Comparison of ENCODE assay signal across 22 cellular contexts in genomic region chr6:143401636-143402370, GRCh38. TPM values are rescaled to one million over a fixed set of nuclear protein-coding genes. Genes with fewer than 3 reads are reported as not detected.
A peak's percentile ranks its signal among the peaks of the same experiment; 100 is the strongest.
DNase-seq lines count a peak whose midpoint lies in the region; ATAC-seq and TF ChIP-seq lines count a peak whose summit lies in the region.
"Had no signal": no experiment of that assay in that cellular context is flagged by ENCODE, and none has a peak within 500 bp of the region (broad histone marks: within the 10 kb centered on the region; RNA-seq: fewer than 3 reads in every experiment).

No MANE protein-coding gene starts in this region.

- WGBS in suprapubic skin = 70% methylated on average over 5 of the region's 5 CpGs

- H3K36me3 ChIP-seq in breast epithelium (no peaks in the 10 kb centered on the region), suprapubic skin (no peaks in the 10 kb centered on the region)
- H3K36me3 ChIP-seq: BE2C had no signal

- CTCF ChIA-PET in MCF 10A (lab: Yijun Ruan, JAX) = interaction anchor here (0.6 to 2.3 kb wide), 9 partner anchors 21 to 709 kb away, joined by 3 to 8 read pairs (median 4); no protein-coding TSS in a partner anchor

- H3K4me1 ChIP-seq in breast epithelium = peaks cover 0 to 4% of the 10 kb centered on the region in 2 donors
- H3K4me1 ChIP-seq in suprapubic skin = peaks cover 38% of the 10 kb centered on the region
- H3K4me1 ChIP-seq: BE2C had no signal

- DNase-seq in MCF 10A (ENCODE audit: unreplicated experiment) (no peak), breast epithelium (ENCODE audit: low spot score in 2 of 2) (no peak), astrocyte of the hippocampus (ENCODE audit: low read depth, low spot score) (peak; percentile 66), islet precursor cell (peak; percentile 64), suprapubic skin (ENCODE audit: low spot score in 2 of 2) (no peak), globus pallidus (ENCODE audit: low spot score) (no peak)
- DNase-seq: 8988T; BE2C; CD8-positive, alpha-beta memory T cell; DMS79; GOT3; MM.1S; NCI-H1092 treated with DMSO at 0.1 percent for 48 hours; NCI-H1694; NCI-H446 treated with DMSO at 0.1 percent for 48 hours; NCI-H748 treated with DMSO at 0.1 percent for 48 hours; OCI-M1; RPMI8226 had no signal

- POLR2A ChIA-PET in MCF 10A (lab: Yijun Ruan, JAX) = interaction anchor here (0.9 to 9.6 kb wide), 15 partner anchors 9 to 458 kb away, joined by 3 to 402 read pairs (median 6); partner anchors contain the start of genes ADAT2, AIG1, HIVEP2 and PEX3

- TF ChIP-seq POLR2A in breast epithelium (IDR thresholded peaks at IDR 0.05) (no peak), suprapubic skin (IDR thresholded peaks at IDR 0.05) (no peak)

- H3K9me3 Mint-ChIP-seq in MCF 10A (ENCODE audit: unreplicated experiment) = no peaks in the 10 kb centered on the region
- H3K9me3 Mint-ChIP-seq: CD8-positive, alpha-beta memory T cell had no signal

- no peak for ATAC-seq in HG03280 (IDR thresholded peaks at IDR 0.05; ENCODE audit: unreplicated experiment)
- no peak for ATAC-seq in HG03565 (IDR thresholded peaks at IDR 0.05; ENCODE audit: unreplicated experiment)
- ATAC-seq: HepG2 had no signal

- H3K4me3 Mint-ChIP-seq in MCF 10A (ENCODE audit: unreplicated experiment) = no peak overlapping the region

- H3K36me3 Mint-ChIP-seq in MCF 10A (ENCODE audit: insufficient read depth, unreplicated experiment) = no peaks in the 10 kb centered on the region
- H3K36me3 Mint-ChIP-seq: CD8-positive, alpha-beta memory T cell had no signal

- H3K27ac ChIP-seq in breast epithelium (peak overlapping the region in 1 of 2 donors; percentile 54), suprapubic skin (peak overlapping the region; percentile 40)
- H3K27ac ChIP-seq: KMS-11 had no signal

- TF ChIP-seq CTCF in MCF 10A (IDR thresholded peaks at IDR 0.05; ENCODE audit: unreplicated experiment) = no peak
- no peak for TF ChIP-seq CTCF in breast epithelium (IDR thresholded peaks at IDR 0.05)
- no peak for TF ChIP-seq CTCF in suprapubic skin (IDR thresholded peaks at IDR 0.05)

- no peaks in the 10 kb centered on the region for H3K27me3 Mint-ChIP-seq in MCF 10A (ENCODE audit: insufficient read depth, unreplicated experiment)

- peak overlapping the region; percentile 92 for H3K27ac Mint-ChIP-seq in MCF 10A (ENCODE audit: low read depth, unreplicated experiment)

- H3K4me1 Mint-ChIP-seq in MCF 10A (ENCODE audit: insufficient read depth, unreplicated experiment) = peaks cover 67% of the 10 kb centered on the region

- no TSS peak for BruUV-seq in MCF 10A (replicated peaks; lab: Mats Ljungman, UMichigan)

- H3K9me3 ChIP-seq in breast epithelium (no peaks in the 10 kb centered on the region), suprapubic skin (no peaks in the 10 kb centered on the region)
- H3K9me3 ChIP-seq: BE2C had no signal

- TF ChIP-seq EP300 in suprapubic skin (IDR thresholded peaks at IDR 0.05) = no peak

- H3K27me3 ChIP-seq in breast epithelium (no peaks in the 10 kb centered on the region), suprapubic skin (no peaks in the 10 kb centered on the region)
- H3K27me3 ChIP-seq: BE2C had no signal

- intact Hi-C loops in MCF 10A (cut with micrococcal nuclease) = no loop called here
- intact Hi-C loops in breast epithelium (cut with DNase I; ENCODE audit: low total_unique reads) = no loop called here

- H3K4me3 ChIP-seq in breast epithelium (no peak overlapping the region), suprapubic skin (no peak overlapping the region)

RNA-seq across cellular contexts. Expression of gene ADAT2, which starts 48.7 kb away (rescaled TPM):
- 23.2 and 27.7 TPM in 2 replicates for total RNA-seq in MCF 10A (2022)
- total RNA-seq in breast epithelium = 10 to 100 TPM in 1 of 3 donors, 1 to 10 TPM in 2; 6.9 to 10.2 (median 8.5) TPM
- 10 to 100 TPM in 1 of 4 donors, 1 to 10 TPM in 3; 7.2 to 13.7 (median 8.1) TPM for total RNA-seq in suprapubic skin

RNA-seq across cellular contexts. Expression of gene PEX3, which starts 48.8 kb away (rescaled TPM):
- total RNA-seq in MCF 10A (2022) (19.8 and 24.3 TPM in 2 replicates), breast epithelium (10 to 100 TPM; 12.0 to 22.0 (median 20.0) TPM), suprapubic skin (10 to 100 TPM; 22.3 to 29.0 (median 24.2) TPM)

Comparison
In these comparisons a context has a peak if more than half of its experiments do, and no peak if none do; other contexts are left out.
1. DNase-seq: peak in astrocyte of the hippocampus (single experiment) and islet precursor cell (single experiment); none in MCF 10A (single experiment), breast epithelium (0 of 2), suprapubic skin (0 of 2) and globus pallidus (single experiment).